ENCODE assay signal across 1 cellular context in genomic region chr1:231508497-231508896, GRCh38.
TF ChIP-seq lines count a peak whose summit lies in the region.

No MANE protein-coding gene starts in this region.

TF ChIP-seq in HCT116, 20 proteins besides CTCF, POLR2A, EP300 and RAD21 (continued from another document):
- TF ChIP-seq ZBTB33 (IDR thresholded peaks at IDR 0.05; ENCODE audit: extremely low read depth, insufficient replicate concordance, low read length) = no peak
